ENCODE assay signal across 17 cellular contexts in genomic region chrX:17848545-17849265, GRCh38. TPM values are rescaled to one million over a fixed set of nuclear protein-coding genes. Genes with fewer than 3 reads are reported as not detected.
DNase-seq lines count a peak whose midpoint lies in the region; ATAC-seq and TF ChIP-seq lines count a peak whose summit lies in the region.
"Had no signal": no experiment of that assay in that cellular context is flagged by ENCODE, and none has a peak within 500 bp of the region (broad histone marks: within the 10 kb centered on the region; RNA-seq: fewer than 3 reads in every experiment).

No MANE protein-coding gene starts in this region.

- H3K36me3 ChIP-seq in heart left ventricle, result no peaks in the 10 kb centered on the region
- H3K36me3 ChIP-seq in esophagus muscularis mucosa, result no peaks in the 10 kb centered on the region
- no peaks in the 10 kb centered on the region for H3K36me3 ChIP-seq in urinary bladder (ENCODE audit: insufficient read depth)
- H3K36me3 ChIP-seq: HAP-1, Peyer's patch had no signal

- TF ChIP-seq EP300 in esophagus muscularis mucosa (IDR thresholded peaks at IDR 0.05), result no peak

- no peaks in the 10 kb centered on the region for H3K9me3 ChIP-seq in heart left ventricle
- H3K9me3 ChIP-seq in esophagus muscularis mucosa, result no peaks in the 10 kb centered on the region
- H3K9me3 ChIP-seq: HAP-1, Peyer's patch had no signal

- H3K4me3 ChIP-seq in heart left ventricle (no peak overlapping the region), esophagus muscularis mucosa (no peak overlapping the region), urinary bladder (ENCODE audit: low read depth, low read length) (no peak overlapping the region)
- H3K4me3 ChIP-seq: HAP-1, Peyer's patch had no signal

- H3K9me3 Mint-ChIP-seq in activated CD4-positive, alpha-beta T cell treated with anti-CD3 and anti-CD28 coated beads, Interleukin-2, amount 10 ng/mL, durations not matched to agents 24 days and 14 days, result no peaks in the 10 kb centered on the region

- H3K27ac Mint-ChIP-seq in activated CD4-positive, alpha-beta T cell treated with anti-CD3 and anti-CD28 coated beads, Interleukin-2, amount 10 ng/mL, durations not matched to agents 24 days and 14 days, result peak overlapping the region; percentile 74
- H3K27ac Mint-ChIP-seq: CD4-positive, alpha-beta memory T cell had no signal

- ATAC-seq in heart left ventricle, result peak in 3 of 4 donors; percentile 50 to 88 (median 52)
- no peak for ATAC-seq in GM21515 (IDR thresholded peaks at IDR 0.05; ENCODE audit: unreplicated experiment)

- H3K4me3 Mint-ChIP-seq in activated CD4-positive, alpha-beta T cell treated with anti-CD3 and anti-CD28 coated beads, Interleukin-2, amount 10 ng/mL, durations not matched to agents 24 days and 14 days, result no peak overlapping the region
- H3K4me3 Mint-ChIP-seq: CD4-positive, alpha-beta memory T cell had no signal

- no peaks in the 10 kb centered on the region for H3K4me1 Mint-ChIP-seq in activated CD4-positive, alpha-beta T cell treated with anti-CD3 and anti-CD28 coated beads, Interleukin-2, amount 10 ng/mL, durations not matched to agents 24 days and 14 days
- H3K4me1 Mint-ChIP-seq: CD4-positive, alpha-beta memory T cell had no signal

- H3K27ac ChIP-seq in heart left ventricle (peak overlapping the region in 9 of 12 donors; percentile 29 to 77 (median 60)), esophagus muscularis mucosa (replicated peaks in 1 of 4) (no peak overlapping the region), urinary bladder (ENCODE audit: low read depth) (peak overlapping the region; percentile 10)
- H3K27ac ChIP-seq: Peyer's patch had no signal

- H3K27me3 Mint-ChIP-seq in activated CD4-positive, alpha-beta T cell treated with anti-CD3 and anti-CD28 coated beads, Interleukin-2, amount 10 ng/mL, durations not matched to agents 24 days and 14 days, result no peaks in the 10 kb centered on the region
- H3K27me3 Mint-ChIP-seq: CD4-positive, alpha-beta memory T cell had no signal

- H3K4me1 ChIP-seq in heart left ventricle, result peaks cover 0 to 75% (median 23%) of the 10 kb centered on the region in 12 donors
- H3K4me1 ChIP-seq in esophagus muscularis mucosa, result peaks cover 24 to 55% (median 42%) of the 10 kb centered on the region in 4 donors
- H3K4me1 ChIP-seq in urinary bladder (ENCODE audit: insufficient read depth), result peaks cover 4% of the 10 kb centered on the region
- H3K4me1 ChIP-seq: HAP-1, Peyer's patch had no signal

- H3K36me3 Mint-ChIP-seq in activated CD4-positive, alpha-beta T cell treated with anti-CD3 and anti-CD28 coated beads, Interleukin-2, amount 10 ng/mL, durations not matched to agents 24 days and 14 days (ENCODE audit: low read depth), result no peaks in the 10 kb centered on the region
- H3K36me3 Mint-ChIP-seq: CD4-positive, alpha-beta memory T cell had no signal

- peaks cover 0 to 32% (median 0%) of the 10 kb centered on the region in 9 donors for H3K27me3 ChIP-seq in heart left ventricle
- no peaks in the 10 kb centered on the region for H3K27me3 ChIP-seq in esophagus muscularis mucosa
- H3K27me3 ChIP-seq: Peyer's patch had no signal

- no peak for DNase-seq in activated CD4-positive, alpha-beta T cell treated with anti-CD3 and anti-CD28 coated beads, Interleukin-2, amount 10 ng/mL, durations not matched to agents 24 days and 14 days
- no peak for DNase-seq in activated CD4-positive, alpha-beta T cell treated with anti-CD3 and anti-CD28 coated beads for 1 hour
- peak in 1 of 5 donors; percentile 26 for DNase-seq in heart left ventricle
- no peak for DNase-seq in cardiac septum (ENCODE audit: low spot score)
- DNase-seq in esophagus muscularis mucosa (ENCODE audit: extremely low spot score), result peak; percentile 5
- DNase-seq in DMS 273 (lab: John Stamatoyannopoulos, UW; ENCODE audit: unreplicated experiment), result no peak
- DNase-seq: 8988T; CD4-positive, alpha-beta memory T cell; DMS79; NCI-H1092; NCI-H2081 treated with DMSO at 0.1 percent for 48 hours; NCI-H510A; Peyer's patch had no signal

- 51 to 62% (median 54%) methylated on average over 7 of the region's 7 CpGs for WGBS in heart left ventricle, 4 donors
- WGBS in esophagus muscularis mucosa, result 78% methylated on average over 7 of the region's 7 CpGs
- 90% methylated on average over 7 of the region's 7 CpGs for WGBS in urinary bladder

- intact Hi-C loops in activated CD4-positive, alpha-beta T cell treated with anti-CD3 and anti-CD28 coated beads, Interleukin-2, amount 10 ng/mL, durations not matched to agents 24 days and 14 days (cut with micrococcal nuclease), result no loop called here
- intact Hi-C loops in heart left ventricle (cut with DNase I) (no loop called here), cardiac septum (cut with DNase I) (no loop called here), esophagus muscularis mucosa (cut with DNase I) (no loop called here)

- TF ChIP-seq CTCF in heart left ventricle (IDR thresholded peaks at IDR 0.05) (no peak), esophagus muscularis mucosa (IDR thresholded peaks at IDR 0.05) (no peak)

- no peak for TF ChIP-seq POLR2A in heart left ventricle (IDR thresholded peaks at IDR 0.05)
- no peak for TF ChIP-seq POLR2A in esophagus muscularis mucosa (IDR thresholded peaks at IDR 0.05; ENCODE audit: low read depth)

RNA-seq across cellular contexts. Expression of gene RAI2, which starts 12.4 kb away (rescaled TPM):
- total RNA-seq in activated CD4-positive, alpha-beta T cell treated with anti-CD3 and anti-CD28 coated beads, Interleukin-2, amount 10 ng/mL, durations not matched to agents 24 days and 14 days, result 0.14 and 0.16 TPM in 2 replicates
- total RNA-seq in heart left ventricle, result 10 to 100 TPM; 16.2 to 31.3 (median 22.4) TPM
- 10 to 100 TPM; 17.8 to 21.5 TPM for polyA plus RNA-seq in heart left ventricle
- total RNA-seq in cardiac septum, result 37.5 TPM
- total RNA-seq in esophagus muscularis mucosa, result 10 to 100 TPM; 24.4 to 35.3 (median 29.5) TPM
- 4.7 TPM for total RNA-seq in urinary bladder
- 54.3 TPM for polyA plus RNA-seq in urinary bladder
- total RNA-seq: MCF 10A had no signal

Comparison
In these comparisons a context has a peak if more than half of its experiments do, and no peak if none do; other contexts are left out.
1. H3K27ac ChIP-seq: peak in heart left ventricle (9 of 12) and urinary bladder (single experiment); none in esophagus muscularis mucosa (0 of 4).